9 cellular contexts compared by ENCODE assay signal in the genomic region with DNA sequence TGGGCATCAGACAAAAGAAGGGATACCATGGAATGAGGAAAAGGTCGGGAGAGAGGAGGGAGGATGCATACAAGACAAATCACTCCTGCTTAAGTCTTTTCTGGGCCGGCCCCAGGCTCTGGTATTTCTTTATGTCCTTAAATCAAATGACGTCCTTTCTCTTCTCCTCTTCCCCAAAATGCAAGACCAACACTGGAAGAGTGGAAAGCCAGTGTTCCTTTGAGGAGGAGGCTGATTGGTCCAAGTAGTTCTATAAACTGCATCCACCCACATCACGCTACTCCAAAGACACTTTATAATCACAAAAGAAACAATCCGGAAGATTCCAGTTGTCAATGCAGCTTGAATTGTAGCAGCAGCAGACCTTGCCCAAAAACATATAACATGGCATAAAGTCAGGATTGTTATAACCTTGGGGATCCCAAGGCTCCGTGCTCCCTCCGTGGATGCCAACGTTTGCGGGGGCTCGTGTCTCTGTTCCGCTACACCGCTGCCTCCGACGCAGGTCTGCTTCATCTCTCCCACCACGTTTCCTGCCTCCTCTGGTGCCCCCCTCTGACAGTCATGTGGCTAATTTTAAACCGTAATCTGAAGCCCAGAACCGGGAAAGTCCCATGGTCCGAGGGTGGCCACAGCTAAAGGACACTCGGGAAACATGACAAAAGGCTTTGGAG. TPM values are rescaled to one million over a fixed set of nuclear protein-coding genes. Genes with fewer than 3 reads are reported as not detected.
A peak's percentile ranks its signal among the peaks of the same experiment; 100 is the strongest.
DNase-seq lines count a peak whose midpoint lies in the region; ATAC-seq, FAIRE-seq and TF ChIP-seq lines count a peak whose summit lies in the region.
"Had no signal": no experiment of that assay in that cellular context is flagged by ENCODE, and none has a peak within 500 bp of the region (broad histone marks: within the 10 kb centered on the region; RNA-seq: fewer than 3 reads in every experiment).

No MANE protein-coding gene starts in this region.

- no peaks in the 10 kb centered on the region for H3K9me3 Mint-ChIP-seq in brain

- intact Hi-C loops in left colon (cut with DNase I, micrococcal nuclease): loop anchor here in 1 of 2 donors (10.0 kb wide), 1 partner anchor 152 kb away; a partner anchor contains a TSS
- intact Hi-C loops in OCI-LY7 (cut with micrococcal nuclease; ENCODE audit: unreplicated experiment): no loop called here

- peaks cover 54% of the 10 kb centered on the region for H3K4me1 ChIP-seq in BLaER1
- peaks cover 20% of the 10 kb centered on the region for H3K4me1 ChIP-seq in OCI-LY7 (ENCODE audit: insufficient read depth, low read length, poor library complexity, severe bottlenecking)

- H4K20me1 ChIP-seq in BLaER1: no peaks in the 10 kb centered on the region
- no peaks in the 10 kb centered on the region for H4K20me1 ChIP-seq in OCI-LY7 (ENCODE audit: insufficient read depth, low read length)

- H3K36me3 Mint-ChIP-seq in brain: no peaks in the 10 kb centered on the region

- ATAC-seq in left colon: no peak

- H3K9ac ChIP-seq in BLaER1: peak overlapping the region; percentile 71

- no peaks in the 10 kb centered on the region for H3K36me3 ChIP-seq in BLaER1
- no peaks in the 10 kb centered on the region for H3K36me3 ChIP-seq in OCI-LY7 (ENCODE audit: insufficient read depth, low read length)

- peak; percentile 72 for DNase-seq in RPMI7951 (ENCODE audit: low read depth)
- peak; percentile 32 to 44 for DNase-seq in left colon
- peak; percentile 21 for DNase-seq in stimulated activated CD4-positive, alpha-beta T cell treated with anti-CD3 and anti-CD28 coated beads, Interleukin-2, amount 100 ng/mL, for 4 hours (ENCODE audit: low read depth)
- DNase-seq in HTR-8/SVneo (ENCODE audit: insufficient read length, low spot score): no peak
- DNase-seq in NCI-H2029 treated with DMSO at 0.1 percent for 48 hours (lab: John Stamatoyannopoulos, UW): no peak
- no peak for DNase-seq in OCI-LY7 (ENCODE audit: low spot score)

- TF ChIP-seq CTCF in brain (conservative IDR thresholded peaks at IDR 0.05) (no peak), OCI-LY7 (conservative IDR thresholded peaks at IDR 0.05; ENCODE audit: low read length) (no peak)

- no peak overlapping the region for H3K4me3 Mint-ChIP-seq in brain

- CTCF ChIA-PET in OCI-LY7 (lab: Charles Lee; ENCODE audit: unreplicated experiment): no interaction called here

- H3K27ac Mint-ChIP-seq in brain: peak overlapping the region in 4 of 5 experiments; percentile 29 to 65 (median 44)

- H3K4me3 ChIP-seq in BLaER1 (peak overlapping the region; percentile 47), OCI-LY7 (ENCODE audit: low read depth, low read length, poor library complexity, severe bottlenecking) (no peak overlapping the region)

- H3K4me1 Mint-ChIP-seq in brain: peaks cover 41% of the 10 kb centered on the region

- peak overlapping the region; percentile 83 for H3K4me2 ChIP-seq in BLaER1
- no peak overlapping the region; the same call in 1 of the 2 replicates for H3K4me2 ChIP-seq in OCI-LY7 (ENCODE audit: low read length)

- H3K27me3 ChIP-seq in BLaER1: no peaks in the 10 kb centered on the region

- no TSS peak for BruUV-seq in OCI-LY7 (replicated peaks; lab: Mats Ljungman, UMichigan)

- no peaks in the 10 kb centered on the region for H3K79me2 ChIP-seq in OCI-LY7 (ENCODE audit: insufficient read depth, low read depth, low read length)

- peak overlapping the region; percentile 63 for H3K27ac ChIP-seq in BLaER1
- no peak overlapping the region for H3K27ac ChIP-seq in OCI-LY7 (ENCODE audit: low read depth, low read length, poor library complexity, severe bottlenecking)

- POLR2A ChIA-PET in OCI-LY7 (lab: Charles Lee): no interaction called here

- H3K27me3 Mint-ChIP-seq in brain: no peaks in the 10 kb centered on the region

- no peaks in the 10 kb centered on the region for H3K9me2 ChIP-seq in OCI-LY7 (ENCODE audit: insufficient read depth, low read length)

- peaks cover 15% of the 10 kb centered on the region for H3K9me3 ChIP-seq in BLaER1
- H3K9me3 ChIP-seq in OCI-LY7 (ENCODE audit: low read length): no peaks in the 10 kb centered on the region

- FAIRE-seq in HTR-8/SVneo (lab: Jason Lieb, UNC): no peak
- FAIRE-seq: colon had no signal

- H2AFZ ChIP-seq in OCI-LY7 (ENCODE audit: low read length): no peak overlapping the region

RNA-seq across cellular contexts. Expression of a gene that starts 47.1 kb away (rescaled TPM):
- 23.3 and 23.5 TPM in 2 replicates for total RNA-seq in RPMI7951 (2014; rRNA removed; shearing (Covaris generic))
- polyA plus RNA-seq in brain (ENCODE audit: insufficient read depth, low read depth, low replicate concordance): 19.8 TPM
- total RNA-seq in left colon (10 to 100 TPM; 41.3 to 47.9 TPM), OCI-LY7 (2022) (31.1 and 32.4 TPM in 2 replicates)
- 11.9 and 17.3 TPM in 2 replicates for total RNA-seq in OCI-LY7 (2014; rRNA removed; shearing (Covaris generic))

RNA-seq across cellular contexts. Expression of a gene that starts 55.6 kb away (rescaled TPM):
- total RNA-seq in RPMI7951 (2014; rRNA removed; shearing (Covaris generic)): 28.6 and 33.0 TPM in 2 replicates
- 61.8 TPM for polyA plus RNA-seq in brain (ENCODE audit: insufficient read depth, low read depth, low replicate concordance)
- total RNA-seq in left colon (10 to 100 TPM; 32.5 to 33.9 TPM), OCI-LY7 (2022) (35.0 and 41.6 TPM in 2 replicates)
- 20.5 and 22.2 TPM in 2 replicates for total RNA-seq in OCI-LY7 (2014; rRNA removed; shearing (Covaris generic))

Comparison
In these comparisons a context has a peak if more than half of its experiments do, and no peak if none do; other contexts are left out.
1. DNase-seq: peak in RPMI7951 (single experiment), left colon (2 of 2) and stimulated activated CD4-positive, alpha-beta T cell treated with anti-CD3 and anti-CD28 coated beads, Interleukin-2, amount 100 ng/mL, for 4 hours (single experiment); none in HTR-8/SVneo (single experiment), NCI-H2029 treated with DMSO at 0.1 percent for 48 hours (single experiment) and OCI-LY7 (single experiment).